In genomic region chr18:59269563-59270214, GRCh38 we compare ENCODE assay signal across 12 cellular contexts. TPM values are rescaled to one million over a fixed set of nuclear protein-coding genes. Genes with fewer than 3 reads are reported as not detected.
DNase-seq lines count a peak whose midpoint lies in the region; ATAC-seq and TF ChIP-seq lines count a peak whose summit lies in the region.
"Had no signal": no experiment of that assay in that cellular context is flagged by ENCODE, and none has a peak within 500 bp of the region (broad histone marks: within the 10 kb centered on the region; RNA-seq: fewer than 3 reads in every experiment).

No MANE protein-coding gene starts in this region.

- peaks cover 80% of the 10 kb centered on the region for H3K27me3 Mint-ChIP-seq in activated T-helper 2 cell treated with anti-CD3 and anti-CD28 coated beads, Interferon-gamma antibody, Interleukin-2, Interleukin-4, amounts not matched to agents 10 μg/mL and 5 μg/mL and 100 μg/mL, durations not matched to agents 14 hours and 24 hours and 36 hours (ENCODE audit: low read depth)
- peaks cover 37% of the 10 kb centered on the region for H3K27me3 Mint-ChIP-seq in memory B cell

- intact Hi-C loops in left ventricle myocardium inferior (cut with micrococcal nuclease) (no loop called here), heart right ventricle (cut with DNase I) (no loop called here), psoas muscle (cut with DNase I) (no loop called here)
- intact Hi-C loops in activated T-helper 2 cell treated with anti-CD3 and anti-CD28 coated beads, Interferon-gamma antibody, Interleukin-2, Interleukin-4, amounts not matched to agents 10 μg/mL and 5 μg/mL and 100 μg/mL, durations not matched to agents 14 hours and 24 hours and 36 hours (cut with micrococcal nuclease) = loop anchor here (1.0 to 5.0 kb wide), 3 partner anchors 185 to 1832 kb away; partner anchors contain the start of genes CCBE1 and ONECUT2

- H3K4me1 ChIP-seq in left ventricle myocardium inferior = peaks cover 49% of the 10 kb centered on the region
- H3K4me1 ChIP-seq in heart right ventricle = peaks cover 3 to 54% (median 43%) of the 10 kb centered on the region in 9 donors
- peaks cover 2% of the 10 kb centered on the region for H3K4me1 ChIP-seq in urinary bladder (ENCODE audit: insufficient read depth)
- peaks cover 11% of the 10 kb centered on the region for H3K4me1 ChIP-seq in psoas muscle

- 3 to 5% methylated on average over 19 of the region's 19 CpGs for WGBS in heart right ventricle, 2 donors
- WGBS in urinary bladder = 5% methylated on average over 19 of the region's 19 CpGs
- WGBS in psoas muscle, 3 donors = 6 to 7% (median 7%) methylated on average over 19 of the region's 19 CpGs

- H3K36me3 Mint-ChIP-seq in activated T-helper 2 cell treated with anti-CD3 and anti-CD28 coated beads, Interferon-gamma antibody, Interleukin-2, Interleukin-4, amounts not matched to agents 10 μg/mL and 5 μg/mL and 100 μg/mL, durations not matched to agents 14 hours and 24 hours and 36 hours (ENCODE audit: low read depth) = no peaks in the 10 kb centered on the region
- peaks cover 2% of the 10 kb centered on the region for H3K36me3 Mint-ChIP-seq in memory B cell

- H3K9me3 ChIP-seq in left ventricle myocardium inferior (replicated peaks) (no peaks in the 10 kb centered on the region), heart right ventricle (no peaks in the 10 kb centered on the region), psoas muscle (no peaks in the 10 kb centered on the region)
- H3K9me3 ChIP-seq: uterus had no signal

- peak overlapping the region; percentile 59 for H3K4me3 Mint-ChIP-seq in activated T-helper 2 cell treated with anti-CD3 and anti-CD28 coated beads, Interferon-gamma antibody, Interleukin-2, Interleukin-4, amounts not matched to agents 10 μg/mL and 5 μg/mL and 100 μg/mL, durations not matched to agents 14 hours and 24 hours and 36 hours (ENCODE audit: low read depth)
- peak overlapping the region; percentile 69 for H3K4me3 Mint-ChIP-seq in memory B cell

- ATAC-seq in heart right ventricle (no peak), memory B cell (ENCODE audit: low read depth) (no peak), psoas muscle (no peak)
- ATAC-seq in activated CD4-positive, CD25-positive, alpha-beta regulatory T cell treated with anti-CD3 and anti-CD28 coated beads, Interleukin-2, amount 50 U/mL, for 24 hours = no peak

- TF ChIP-seq CTCF in left ventricle myocardium inferior (IDR thresholded peaks at IDR 0.05; ENCODE audit: borderline replicate concordance) (no peak), heart right ventricle (IDR thresholded peaks at IDR 0.05) (no peak), psoas muscle (IDR thresholded peaks at IDR 0.05) (no peak)

- H3K4me3 ChIP-seq in left ventricle myocardium inferior = peak overlapping the region; percentile 53
- H3K4me3 ChIP-seq in heart right ventricle = peak overlapping the region in 1 of 10 donors; percentile 19
- H3K4me3 ChIP-seq in urinary bladder (ENCODE audit: low read depth, low read length) = peak overlapping the region; percentile 21
- no peak overlapping the region for H3K4me3 ChIP-seq in psoas muscle
- H3K4me3 ChIP-seq: uterus had no signal

- H3K27ac Mint-ChIP-seq in activated T-helper 2 cell treated with anti-CD3 and anti-CD28 coated beads, Interferon-gamma antibody, Interleukin-2, Interleukin-4, amounts not matched to agents 10 μg/mL and 5 μg/mL and 100 μg/mL, durations not matched to agents 14 hours and 24 hours and 36 hours = peak overlapping the region; percentile 33
- H3K27ac Mint-ChIP-seq in memory B cell = peak overlapping the region; percentile 7

- H3K36me3 ChIP-seq in left ventricle myocardium inferior (no peaks in the 10 kb centered on the region), heart right ventricle (no peaks in the 10 kb centered on the region), urinary bladder (ENCODE audit: insufficient read depth) (no peaks in the 10 kb centered on the region), psoas muscle (ENCODE audit: insufficient read depth in 1 of 2, low read depth in 1 of 2) (no peaks in the 10 kb centered on the region)
- H3K36me3 ChIP-seq: uterus had no signal

- H3K4me1 Mint-ChIP-seq in activated T-helper 2 cell treated with anti-CD3 and anti-CD28 coated beads, Interferon-gamma antibody, Interleukin-2, Interleukin-4, amounts not matched to agents 10 μg/mL and 5 μg/mL and 100 μg/mL, durations not matched to agents 14 hours and 24 hours and 36 hours (ENCODE audit: low read depth) = peaks cover 16% of the 10 kb centered on the region
- peaks cover 12% of the 10 kb centered on the region for H3K4me1 Mint-ChIP-seq in memory B cell

- H3K27ac ChIP-seq in left ventricle myocardium inferior (replicated peaks) (no peak overlapping the region), heart right ventricle (no peak overlapping the region), urinary bladder (ENCODE audit: low read depth) (no peak overlapping the region), psoas muscle (no peak overlapping the region)
- H3K27ac ChIP-seq: C4-2B, uterus had no signal

- H3K27me3 ChIP-seq in left ventricle myocardium inferior (ENCODE audit: low read depth) (no peaks in the 10 kb centered on the region), heart right ventricle (peaks cover 43 to 100% (median 98%) of the 10 kb centered on the region in 7 donors), psoas muscle (ENCODE audit: insufficient read depth in 3 of 3, low read length in 2 of 3) (peaks cover 0 to 98% (median 64%) of the 10 kb centered on the region in 3 donors)

- DNase-seq in left ventricle myocardium inferior (no peak), heart right ventricle (no peak), memory B cell (ENCODE audit: low spot score in 2 of 2) (no peak), psoas muscle (no peak), DMS153 treated with DMSO at 0.1 percent for 48 hours (lab: John Stamatoyannopoulos, UW; ENCODE audit: unreplicated experiment) (no peak)
- DNase-seq in activated T-helper 2 cell treated with anti-CD3 and anti-CD28 coated beads, Interferon-gamma antibody, Interleukin-2, Interleukin-4, amounts not matched to agents 10 μg/mL and 5 μg/mL and 100 μg/mL, durations not matched to agents 14 hours and 24 hours and 36 hours (ENCODE audit: low spot score) = no peak
- DNase-seq: NCI-H187, uterus had no signal

- no peaks in the 10 kb centered on the region for H3K9me3 Mint-ChIP-seq in activated T-helper 2 cell treated with anti-CD3 and anti-CD28 coated beads, Interferon-gamma antibody, Interleukin-2, Interleukin-4, amounts not matched to agents 10 μg/mL and 5 μg/mL and 100 μg/mL, durations not matched to agents 14 hours and 24 hours and 36 hours
- peaks cover 2% of the 10 kb centered on the region for H3K9me3 Mint-ChIP-seq in memory B cell

RNA-seq across cellular contexts. Expression of gene RAX, which starts 3.6 kb away (rescaled TPM):
- total RNA-seq in left ventricle myocardium inferior = not detected
- not detected for total RNA-seq in heart right ventricle
- polyA plus RNA-seq in heart right ventricle = not detected
- 0.32 TPM in 1 of 2 replicates, not detected in the other for total RNA-seq in activated T-helper 2 cell treated with anti-CD3 and anti-CD28 coated beads, Interferon-gamma antibody, Interleukin-2, Interleukin-4, amounts not matched to agents 10 μg/mL and 5 μg/mL and 100 μg/mL, durations not matched to agents 14 hours and 24 hours and 36 hours
- not detected for total RNA-seq in urinary bladder
- not detected for polyA plus RNA-seq in urinary bladder
- total RNA-seq in psoas muscle = not detected
- not detected for polyA plus RNA-seq in psoas muscle
- total RNA-seq: kidney, uterus had no signal

RNA-seq across cellular contexts. Expression of gene CPLX4, which starts 48.8 kb away (rescaled TPM):
- not detected for total RNA-seq in left ventricle myocardium inferior
- total RNA-seq in heart right ventricle = under 1 TPM in 1 of 10 donors, not detected in 9; 0.11 TPM
- polyA plus RNA-seq in heart right ventricle = not detected
- total RNA-seq in activated T-helper 2 cell treated with anti-CD3 and anti-CD28 coated beads, Interferon-gamma antibody, Interleukin-2, Interleukin-4, amounts not matched to agents 10 μg/mL and 5 μg/mL and 100 μg/mL, durations not matched to agents 14 hours and 24 hours and 36 hours = not detected in 2 replicates
- not detected for total RNA-seq in urinary bladder
- polyA plus RNA-seq in urinary bladder = not detected
- not detected for total RNA-seq in psoas muscle
- not detected for polyA plus RNA-seq in psoas muscle
- total RNA-seq: kidney, uterus had no signal

RNA-seq across cellular contexts. Expression of gene GRP, which starts 49.7 kb away (rescaled TPM):
- total RNA-seq in left ventricle myocardium inferior (not detected), heart right ventricle (not detected), urinary bladder (not detected), psoas muscle (not detected)
- polyA plus RNA-seq in heart right ventricle (not detected), urinary bladder (not detected), psoas muscle (not detected)
- total RNA-seq in activated T-helper 2 cell treated with anti-CD3 and anti-CD28 coated beads, Interferon-gamma antibody, Interleukin-2, Interleukin-4, amounts not matched to agents 10 μg/mL and 5 μg/mL and 100 μg/mL, durations not matched to agents 14 hours and 24 hours and 36 hours = not detected in 2 replicates
- total RNA-seq: kidney, uterus had no signal
